8 cellular contexts compared by ENCODE assay signal in the genomic region with DNA sequence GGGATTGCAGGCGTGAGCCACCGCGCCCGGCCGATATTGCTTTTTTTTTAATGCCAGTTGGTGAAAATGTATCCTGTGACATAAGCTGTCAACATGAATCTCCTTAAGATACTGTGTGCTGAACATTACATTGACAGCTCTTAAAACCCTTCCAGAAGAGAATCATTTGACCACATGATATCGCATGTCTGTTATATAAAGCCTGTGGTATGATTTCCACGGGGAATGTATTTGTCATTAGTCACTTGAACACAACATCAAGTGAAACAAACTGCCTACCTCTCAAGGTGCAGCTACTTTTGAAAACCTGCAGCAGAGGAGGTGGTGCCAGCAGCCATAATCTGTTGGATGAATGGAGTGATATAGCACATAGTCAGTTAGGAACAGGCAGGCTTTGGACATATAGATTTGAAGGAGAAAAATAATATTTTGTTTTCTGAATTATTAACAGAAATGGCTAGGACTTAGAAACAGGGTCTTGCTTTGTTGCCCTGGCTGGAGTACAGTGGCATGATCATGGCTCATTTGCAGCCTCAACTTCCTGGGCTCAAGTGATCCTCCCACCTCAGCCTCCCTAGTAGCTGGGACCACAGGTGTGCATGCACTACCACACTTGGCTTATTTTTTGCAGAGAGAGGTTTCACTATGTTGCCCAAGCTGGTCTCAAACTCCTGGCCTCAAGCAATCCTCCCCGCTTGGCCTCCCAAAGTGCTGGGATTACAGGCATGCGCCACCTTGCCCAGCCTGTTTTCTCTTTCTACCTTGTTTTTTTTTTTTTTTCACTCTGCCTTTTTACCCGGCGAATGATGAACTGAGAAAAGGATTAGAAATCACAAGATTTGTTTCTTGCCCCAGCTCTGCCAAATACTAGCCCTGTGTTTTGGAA.
DNase-seq lines count a peak whose midpoint lies in the region; ATAC-seq, FAIRE-seq and TF ChIP-seq lines count a peak whose summit lies in the region.

No MANE protein-coding gene starts in this region.

- no peak overlapping the region for H4K5ac ChIP-seq in H1 (ENCODE audit: insufficient read length, low read depth, low read length)

- no peak for DNase-seq in LNCaP clone FGC (ENCODE audit: low read depth)
- no peak for DNase-seq in H1 (ENCODE audit: low read depth in 1 of 2, low spot score in 2 of 2)
- DNase-seq in prostate gland (ENCODE audit: low spot score) = no peak
- DNase-seq in NCI-H82 treated with DMSO at 0.1 percent for 48 hours (lab: John Stamatoyannopoulos, UW; ENCODE audit: unreplicated experiment) = no peak
- no peak for DNase-seq in lower leg skin (ENCODE audit: low spot score in 2 of 2)
- DNase-seq in NCI-H226 = no peak

- 91% methylated on average over 11 of the region's 11 CpGs; no CpG with 5 or more reads in 1 of the 2 experiments for WGBS in H1 (ENCODE audit: extremely low coverage in 1 of 2, insufficient coverage in 1 of 2, insufficient read length in 1 of 2, insufficient replicate concordance in 2 of 2, low coverage in 1 of 2, low lambda C conversion rate in 2 of 2, missing lambda C conversion rate in 1 of 2), 2 experiments
- WGBS in prostate gland = 79% methylated on average over 11 of the region's 11 CpGs
- WGBS in lower leg skin, 2 donors = 70 to 73% methylated on average over 11 of the region's 11 CpGs

- H3K27ac ChIP-seq in H1 (ENCODE audit: low read depth, low read length) = no peak overlapping the region
- H3K27ac ChIP-seq in prostate gland = peak overlapping the region; percentile 72 to 79

- TF ChIP-seq CTCF in LNCaP clone FGC (IDR thresholded peaks at IDR 0.05; ENCODE audit: control insufficient read depth, extremely low read depth, insufficient read depth) = no peak
- TF ChIP-seq CTCF in H1 (IDR thresholded peaks at IDR 0.05; ENCODE audit: control extremely low read depth in 1 of 3, insufficient read depth in 1 of 3, low read depth in 1 of 3, low read length in 3 of 3) = no peak
- TF ChIP-seq CTCF in prostate gland (IDR thresholded peaks at IDR 0.05) = no peak
- no peak for TF ChIP-seq CTCF in lower leg skin (IDR thresholded peaks at IDR 0.05)

- H3K23ac ChIP-seq in H1 (ENCODE audit: insufficient read length) = no peak overlapping the region

- no peak overlapping the region for H2BK20ac ChIP-seq in H1 (ENCODE audit: low read length)

- intact Hi-C loops in prostate gland (cut with DNase I) (no loop called here), lower leg skin (cut with DNase I; ENCODE audit: low total_unique reads) (no loop called here)

- H4K8ac ChIP-seq in H1 (ENCODE audit: extremely low read depth, insufficient read depth, low read length) = no peak overlapping the region

- FAIRE-seq in H1 (lab: Jason Lieb, UNC) = no peak

- no peak overlapping the region for H3K4me2 ChIP-seq in H1 (ENCODE audit: insufficient read depth in 1 of 2, low read depth in 2 of 2, low read length in 2 of 2)

- no peak overlapping the region for H3K18ac ChIP-seq in H1 (ENCODE audit: extremely low read depth, low read length)

- no peak overlapping the region for H3K56ac ChIP-seq in H1 (replicated peaks; ENCODE audit: insufficient read length, low read depth, low read length)

- H3K27me3 ChIP-seq in H1 (replicated peaks in 1 of 4; ENCODE audit: control insufficient read depth in 3 of 4, extremely low read depth in 1 of 4, insufficient read depth in 3 of 4, low read length in 3 of 4) (no peaks in the 10 kb centered on the region), prostate gland (replicated peaks; ENCODE audit: insufficient read depth) (no peaks in the 10 kb centered on the region)

- H2BK15ac ChIP-seq in H1 (ENCODE audit: low read length) = no peak overlapping the region

- H3K4me3 ChIP-seq in LNCaP clone FGC (ENCODE audit: low read depth, low read length) = peak overlapping the region; percentile 46
- no peak overlapping the region for H3K4me3 ChIP-seq in H1 (ENCODE audit: extremely low read depth in 1 of 4, insufficient read depth in 2 of 4, low read depth in 3 of 4, low read length in 4 of 4)
- H3K4me3 ChIP-seq in prostate gland = peak overlapping the region; percentile 11 to 23
- H3K4me3 ChIP-seq in lower leg skin (ENCODE audit: low read depth, poor library complexity, severe bottlenecking) = no peak overlapping the region

- no peak overlapping the region for H3K4ac ChIP-seq in H1 (replicated peaks; ENCODE audit: insufficient read length, low read depth, low read length)

- no peak for TF ChIP-seq RAD21 in H1 (IDR thresholded peaks at IDR 0.05 in 1 of 2, conservative IDR thresholded peaks at IDR 0.05 in 1 of 2; ENCODE audit: low read depth in 2 of 2, low read length in 2 of 2)

- no peaks in the 10 kb centered on the region for H3K9me3 ChIP-seq in H1 (ENCODE audit: insufficient read depth in 2 of 2, low read depth in 1 of 2, low read length in 1 of 2)
- H3K9me3 ChIP-seq in prostate gland = no peaks in the 10 kb centered on the region

- TF ChIP-seq POLR2A in H1 (IDR thresholded peaks at IDR 0.05; ENCODE audit: control extremely low read depth in 1 of 2, low read depth in 2 of 2, low read length in 2 of 2) (no peak), prostate gland (IDR thresholded peaks at IDR 0.05) (no peak), lower leg skin (IDR thresholded peaks at IDR 0.05) (no peak)

- no peak overlapping the region for H4K91ac ChIP-seq in H1 (replicated peaks; ENCODE audit: insufficient read length, low read length)

- H3K9ac ChIP-seq in H1 (replicated peaks in 1 of 4; ENCODE audit: extremely low read depth in 1 of 4, low read depth in 3 of 4, low read length in 3 of 4) = no peak overlapping the region

- H2AK5ac ChIP-seq in H1 (ENCODE audit: low read depth, low read length) = no peak overlapping the region

- H2BK5ac ChIP-seq in H1 (ENCODE audit: low read depth, low read length) = no peak overlapping the region

- peaks cover 0 to 2% (median 0%) of the 10 kb centered on the region in 4 experiments; a peak in 1 of 8 replicates for H3K36me3 ChIP-seq in H1 (ENCODE audit: control insufficient read depth in 2 of 4, insufficient read depth in 4 of 4, low read length in 3 of 4)
- no peaks in the 10 kb centered on the region for H3K36me3 ChIP-seq in prostate gland

- H2BK12ac ChIP-seq in H1 (ENCODE audit: low read depth, low read length) = no peak overlapping the region

- ATAC-seq in GM19463 (IDR thresholded peaks at IDR 0.05; ENCODE audit: unreplicated experiment) (peak; percentile 10), GM18520 (IDR thresholded peaks at IDR 0.05; ENCODE audit: unreplicated experiment) (no peak)

- no peaks in the 10 kb centered on the region for H4K20me1 ChIP-seq in H1 (replicated peaks in 1 of 2; ENCODE audit: control insufficient read depth in 1 of 2, insufficient read depth in 2 of 2, low read length in 2 of 2)

- no peak for TF ChIP-seq EP300 in H1 (IDR thresholded peaks at IDR 0.05; ENCODE audit: borderline replicate concordance in 1 of 2, low read depth in 2 of 2, low read length in 2 of 2)

- no peak overlapping the region for H2BK120ac ChIP-seq in H1 (replicated peaks; ENCODE audit: low read depth, low read length)

- H3K79me1 ChIP-seq in H1 (ENCODE audit: low read depth, low read length) = no peaks in the 10 kb centered on the region

- CTCF ChIA-PET in H1 (lab: Charles Lee; ENCODE audit: partially characterized antibody) = interaction anchor here (0.6 to 0.7 kb wide), 2 partner anchors 125 to 347 kb away, joined by 3 read pairs; no protein-coding TSS in a partner anchor

- H3K79me2 ChIP-seq in H1 (ENCODE audit: control insufficient read depth in 1 of 2, insufficient read depth in 2 of 2, low read length in 2 of 2) = no peaks in the 10 kb centered on the region

- no peak overlapping the region for H2AFZ ChIP-seq in H1 (ENCODE audit: low read length)

- H3K4me1 ChIP-seq in H1 (replicated peaks in 1 of 4; ENCODE audit: control insufficient read depth in 3 of 4, insufficient read depth in 4 of 4, low read length in 3 of 4) (no peaks in the 10 kb centered on the region), prostate gland (replicated peaks) (no peaks in the 10 kb centered on the region)

- H3K23me2 ChIP-seq in H1 (ENCODE audit: low read depth, low read length) = no peaks in the 10 kb centered on the region; the same call in 1 of the 2 replicates

- POLR2A ChIA-PET in H1 (lab: Charles Lee; ENCODE audit: partially characterized antibody) = interaction anchor here (0.7 kb wide), 1 partner anchor 67 kb away, joined by 3 read pairs; no protein-coding TSS in a partner anchor

- no peak overlapping the region for H3K14ac ChIP-seq in H1 (ENCODE audit: insufficient read length)

TF ChIP-seq in H1, 55 proteins besides CTCF, POLR2A, EP300 and RAD21:
- TF ChIP-seq KDM1A (IDR thresholded peaks at IDR 0.05; ENCODE audit: borderline replicate concordance, low read length) (0 out of 2 replicates have a peak, but pooled peaks have one; percentile 30), SRF (IDR thresholded peaks at IDR 0.05; ENCODE audit: low read depth, low read length) (no peak)

Comparison
In these comparisons a context has a peak if more than half of its experiments do, and no peak if none do; other contexts are left out.
1. H3K4me3 ChIP-seq: peak in LNCaP clone FGC (single experiment) and prostate gland (2 of 2); none in H1 (0 of 4) and lower leg skin (single experiment).